1 cellular context compared by ENCODE assay signal in the genomic region with DNA sequence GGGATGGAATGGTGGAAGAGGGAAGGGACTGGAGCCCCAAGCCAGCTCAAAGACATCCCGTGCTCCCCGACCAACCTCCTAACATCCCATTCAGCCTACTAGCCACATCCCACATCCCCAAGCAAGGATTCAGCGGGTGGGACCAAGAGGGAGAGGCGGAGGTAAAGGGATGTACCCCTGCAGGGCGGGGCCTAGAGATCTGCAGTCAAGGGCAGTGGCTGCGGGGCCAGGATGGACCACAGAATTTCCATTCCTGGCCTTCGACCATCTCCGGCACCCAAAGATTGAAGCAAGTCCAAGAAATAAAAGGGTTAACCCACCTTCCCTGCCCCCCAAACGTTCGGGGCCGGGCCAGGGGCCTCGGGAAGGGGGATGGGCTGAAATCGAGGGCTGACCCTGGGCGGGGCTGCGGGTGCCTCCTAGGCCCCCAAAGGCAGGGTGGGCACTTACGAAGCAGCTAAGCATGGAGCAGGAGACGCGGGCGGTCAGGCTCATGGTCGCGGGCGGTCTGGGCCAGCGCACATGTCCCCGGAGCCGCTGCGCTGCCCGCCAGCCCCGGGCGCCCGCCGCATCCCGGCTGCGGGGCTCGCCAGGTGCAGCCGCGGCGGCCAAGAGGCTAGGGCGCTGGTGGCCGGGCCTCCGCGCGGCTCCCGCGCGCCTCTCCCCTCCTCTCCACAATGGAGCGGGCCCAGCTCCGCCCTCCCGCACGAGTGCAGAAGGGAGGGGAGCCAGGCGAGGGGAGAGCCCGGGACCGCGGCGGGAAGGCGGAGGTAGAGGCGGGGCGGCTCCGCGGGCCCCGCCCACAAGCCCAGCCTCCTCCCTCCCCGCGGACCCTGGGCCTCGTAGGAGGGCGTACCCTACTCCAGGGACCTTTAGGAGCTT.
A peak's percentile ranks its signal among the peaks of the same experiment; 100 is the strongest.
TF ChIP-seq lines count a peak whose summit lies in the region.

A gene (minus strand): TSS at position 726 of the 882 bp plus-strand sequence. CDS start 231 bp downstream, at position 495.

TF ChIP-seq in HepG2, 621 proteins besides CTCF, POLR2A, EP300 and RAD21 (continued from another document and continues in another):
- TF ChIP-seq, protein P1, sequence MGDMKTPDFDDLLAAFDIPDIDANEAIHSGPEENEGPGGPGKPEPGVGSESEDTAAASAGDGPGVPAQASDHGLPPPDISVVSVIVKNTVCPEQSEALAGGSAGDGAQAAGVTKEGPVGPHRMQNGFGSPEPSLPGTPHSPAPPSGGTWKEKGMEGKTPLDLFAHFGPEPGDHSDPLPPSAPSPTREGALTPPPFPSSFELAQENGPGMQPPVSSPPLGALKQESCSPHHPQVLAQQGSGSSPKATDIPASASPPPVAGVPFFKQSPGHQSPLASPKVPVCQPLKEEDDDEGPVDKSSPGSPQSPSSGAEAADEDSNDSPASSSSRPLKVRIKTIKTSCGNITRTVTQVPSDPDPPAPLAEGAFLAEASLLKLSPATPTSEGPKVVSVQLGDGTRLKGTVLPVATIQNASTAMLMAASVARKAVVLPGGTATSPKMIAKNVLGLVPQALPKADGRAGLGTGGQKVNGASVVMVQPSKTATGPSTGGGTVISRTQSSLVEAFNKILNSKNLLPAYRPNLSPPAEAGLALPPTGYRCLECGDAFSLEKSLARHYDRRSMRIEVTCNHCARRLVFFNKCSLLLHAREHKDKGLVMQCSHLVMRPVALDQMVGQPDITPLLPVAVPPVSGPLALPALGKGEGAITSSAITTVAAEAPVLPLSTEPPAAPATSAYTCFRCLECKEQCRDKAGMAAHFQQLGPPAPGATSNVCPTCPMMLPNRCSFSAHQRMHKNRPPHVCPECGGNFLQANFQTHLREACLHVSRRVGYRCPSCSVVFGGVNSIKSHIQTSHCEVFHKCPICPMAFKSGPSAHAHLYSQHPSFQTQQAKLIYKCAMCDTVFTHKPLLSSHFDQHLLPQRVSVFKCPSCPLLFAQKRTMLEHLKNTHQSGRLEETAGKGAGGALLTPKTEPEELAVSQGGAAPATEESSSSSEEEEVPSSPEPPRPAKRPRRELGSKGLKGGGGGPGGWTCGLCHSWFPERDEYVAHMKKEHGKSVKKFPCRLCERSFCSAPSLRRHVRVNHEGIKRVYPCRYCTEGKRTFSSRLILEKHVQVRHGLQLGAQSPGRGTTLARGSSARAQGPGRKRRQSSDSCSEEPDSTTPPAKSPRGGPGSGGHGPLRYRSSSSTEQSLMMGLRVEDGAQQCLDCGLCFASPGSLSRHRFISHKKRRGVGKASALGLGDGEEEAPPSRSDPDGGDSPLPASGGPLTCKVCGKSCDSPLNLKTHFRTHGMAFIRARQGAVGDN (CRISPR knock-in tag; IDR thresholded peaks at IDR 0.05): peak; percentile 61
- no peak for TF ChIP-seq ZNF367 (CRISPR knock-in tag; IDR thresholded peaks at IDR 0.05; ENCODE audit: borderline replicate concordance)
- TF ChIP-seq SMARCC2 (IDR thresholded peaks at IDR 0.05): no peak
- peak; percentile 49; the same call in 1 of the 2 replicates for TF ChIP-seq THAP11 (CRISPR knock-in tag; IDR thresholded peaks at IDR 0.05)
- TF ChIP-seq ZFYVE20 (CRISPR knock-in tag; IDR thresholded peaks at IDR 0.05; ENCODE audit: borderline replicate concordance, low read depth): no peak
- TF ChIP-seq, protein P2, sequence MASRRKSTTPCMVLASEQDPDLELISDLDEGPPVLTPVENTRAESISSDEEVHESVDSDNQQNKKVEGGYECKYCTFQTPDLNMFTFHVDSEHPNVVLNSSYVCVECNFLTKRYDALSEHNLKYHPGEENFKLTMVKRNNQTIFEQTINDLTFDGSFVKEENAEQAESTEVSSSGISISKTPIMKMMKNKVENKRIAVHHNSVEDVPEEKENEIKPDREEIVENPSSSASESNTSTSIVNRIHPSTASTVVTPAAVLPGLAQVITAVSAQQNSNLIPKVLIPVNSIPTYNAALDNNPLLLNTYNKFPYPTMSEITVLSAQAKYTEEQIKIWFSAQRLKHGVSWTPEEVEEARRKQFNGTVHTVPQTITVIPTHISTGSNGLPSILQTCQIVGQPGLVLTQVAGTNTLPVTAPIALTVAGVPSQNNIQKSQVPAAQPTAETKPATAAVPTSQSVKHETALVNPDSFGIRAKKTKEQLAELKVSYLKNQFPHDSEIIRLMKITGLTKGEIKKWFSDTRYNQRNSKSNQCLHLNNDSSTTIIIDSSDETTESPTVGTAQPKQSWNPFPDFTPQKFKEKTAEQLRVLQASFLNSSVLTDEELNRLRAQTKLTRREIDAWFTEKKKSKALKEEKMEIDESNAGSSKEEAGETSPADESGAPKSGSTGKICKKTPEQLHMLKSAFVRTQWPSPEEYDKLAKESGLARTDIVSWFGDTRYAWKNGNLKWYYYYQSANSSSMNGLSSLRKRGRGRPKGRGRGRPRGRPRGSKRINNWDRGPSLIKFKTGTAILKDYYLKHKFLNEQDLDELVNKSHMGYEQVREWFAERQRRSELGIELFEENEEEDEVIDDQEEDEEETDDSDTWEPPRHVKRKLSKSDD (CRISPR knock-in tag; IDR thresholded peaks at IDR 0.05; ENCODE audit: low read depth): no peak
- TF ChIP-seq ZFX (CRISPR knock-in tag; IDR thresholded peaks at IDR 0.05; ENCODE audit: low read depth): peak; percentile 69
- TF ChIP-seq, protein P3, sequence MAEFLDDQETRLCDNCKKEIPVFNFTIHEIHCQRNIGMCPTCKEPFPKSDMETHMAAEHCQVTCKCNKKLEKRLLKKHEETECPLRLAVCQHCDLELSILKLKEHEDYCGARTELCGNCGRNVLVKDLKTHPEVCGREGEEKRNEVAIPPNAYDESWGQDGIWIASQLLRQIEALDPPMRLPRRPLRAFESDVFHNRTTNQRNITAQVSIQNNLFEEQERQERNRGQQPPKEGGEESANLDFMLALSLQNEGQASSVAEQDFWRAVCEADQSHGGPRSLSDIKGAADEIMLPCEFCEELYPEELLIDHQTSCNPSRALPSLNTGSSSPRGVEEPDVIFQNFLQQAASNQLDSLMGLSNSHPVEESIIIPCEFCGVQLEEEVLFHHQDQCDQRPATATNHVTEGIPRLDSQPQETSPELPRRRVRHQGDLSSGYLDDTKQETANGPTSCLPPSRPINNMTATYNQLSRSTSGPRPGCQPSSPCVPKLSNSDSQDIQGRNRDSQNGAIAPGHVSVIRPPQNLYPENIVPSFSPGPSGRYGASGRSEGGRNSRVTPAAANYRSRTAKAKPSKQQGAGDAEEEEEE (CRISPR knock-in tag; IDR thresholded peaks at IDR 0.05; ENCODE audit: borderline replicate concordance): no peak
- TF ChIP-seq, protein P4, sequence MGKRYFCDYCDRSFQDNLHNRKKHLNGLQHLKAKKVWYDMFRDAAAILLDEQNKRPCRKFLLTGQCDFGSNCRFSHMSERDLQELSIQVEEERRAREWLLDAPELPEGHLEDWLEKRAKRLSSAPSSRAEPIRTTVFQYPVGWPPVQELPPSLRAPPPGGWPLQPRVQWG (CRISPR knock-in tag; IDR thresholded peaks at IDR 0.05; ENCODE audit: borderline replicate concordance, low read depth): no peak
- no peak for TF ChIP-seq SMAD3 (CRISPR knock-in tag; IDR thresholded peaks at IDR 0.05)
- TF ChIP-seq ZNF260 (CRISPR knock-in tag; IDR thresholded peaks at IDR 0.05; ENCODE audit: borderline replicate concordance, low read depth): no peak
- TF ChIP-seq NFYC (CRISPR knock-in tag; IDR thresholded peaks at IDR 0.05): 0 out of 2 replicates have a peak, but pooled peaks have one; percentile 31
- TF ChIP-seq ZNF354B (CRISPR knock-in tag; IDR thresholded peaks at IDR 0.05): no peak
- TF ChIP-seq NR2C2 (CRISPR knock-in tag; IDR thresholded peaks at IDR 0.05; ENCODE audit: borderline replicate concordance): peak; percentile 29; the same call in 1 of the 2 replicates
- TF ChIP-seq TBP (CRISPR knock-in tag; IDR thresholded peaks at IDR 0.05): no peak
- TF ChIP-seq, protein P5, sequence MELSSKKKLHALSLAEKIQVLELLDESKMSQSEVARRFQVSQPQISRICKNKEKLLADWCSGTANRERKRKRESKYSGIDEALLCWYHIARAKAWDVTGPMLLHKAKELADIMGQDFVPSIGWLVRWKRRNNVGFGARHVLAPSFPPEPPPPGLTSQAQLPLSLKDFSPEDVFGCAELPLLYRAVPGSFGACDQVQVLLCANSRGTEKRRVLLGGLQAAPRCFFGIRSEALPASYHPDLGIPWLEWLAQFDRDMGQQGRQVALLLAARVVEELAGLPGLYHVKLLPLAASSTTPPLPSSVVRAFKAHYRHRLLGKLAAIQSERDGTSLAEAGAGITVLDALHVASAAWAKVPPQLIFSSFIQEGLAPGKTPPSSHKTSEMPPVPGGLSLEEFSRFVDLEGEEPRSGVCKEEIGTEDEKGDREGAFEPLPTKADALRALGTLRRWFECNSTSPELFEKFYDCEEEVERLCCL (CRISPR knock-in tag; IDR thresholded peaks at IDR 0.05; ENCODE audit: borderline replicate concordance): no peak
- peak; percentile 40; the same call in 1 of the 2 replicates for TF ChIP-seq HES4 (CRISPR knock-in tag; IDR thresholded peaks at IDR 0.05; ENCODE audit: borderline replicate concordance)
- peak; percentile 28; the same call in 1 of the 2 replicates for TF ChIP-seq ETV5 (CRISPR knock-in tag; IDR thresholded peaks at IDR 0.05; ENCODE audit: borderline replicate concordance)
- no peak for TF ChIP-seq JUNB (CRISPR knock-in tag; IDR thresholded peaks at IDR 0.05; ENCODE audit: borderline replicate concordance)
- TF ChIP-seq, protein P6, sequence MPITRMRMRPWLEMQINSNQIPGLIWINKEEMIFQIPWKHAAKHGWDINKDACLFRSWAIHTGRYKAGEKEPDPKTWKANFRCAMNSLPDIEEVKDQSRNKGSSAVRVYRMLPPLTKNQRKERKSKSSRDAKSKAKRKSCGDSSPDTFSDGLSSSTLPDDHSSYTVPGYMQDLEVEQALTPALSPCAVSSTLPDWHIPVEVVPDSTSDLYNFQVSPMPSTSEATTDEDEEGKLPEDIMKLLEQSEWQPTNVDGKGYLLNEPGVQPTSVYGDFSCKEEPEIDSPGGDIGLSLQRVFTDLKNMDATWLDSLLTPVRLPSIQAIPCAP (CRISPR knock-in tag; IDR thresholded peaks at IDR 0.05; ENCODE audit: low read depth): no peak
- no peak for TF ChIP-seq PAF1 (CRISPR knock-in tag; IDR thresholded peaks at IDR 0.05)
- TF ChIP-seq ZNF616 (CRISPR knock-in tag; IDR thresholded peaks at IDR 0.05; ENCODE audit: low read depth): no peak
- TF ChIP-seq ZNF136 (CRISPR knock-in tag; IDR thresholded peaks at IDR 0.05; ENCODE audit: low read depth): no peak
- TF ChIP-seq JUND (CRISPR knock-in tag; IDR thresholded peaks at IDR 0.05): no peak
- no peak for TF ChIP-seq NFKBIZ (CRISPR knock-in tag; IDR thresholded peaks at IDR 0.05)
- no peak for TF ChIP-seq HOXA9 (CRISPR knock-in tag; IDR thresholded peaks at IDR 0.05; ENCODE audit: borderline replicate concordance)
- no peak for TF ChIP-seq ZNF282 (IDR thresholded peaks at IDR 0.05; ENCODE audit: partially characterized antibody)
- TF ChIP-seq ZNF343 (CRISPR knock-in tag; IDR thresholded peaks at IDR 0.05): no peak
- TF ChIP-seq KLF13 (CRISPR knock-in tag; IDR thresholded peaks at IDR 0.05): no peak
- TF ChIP-seq NR2F6 (IDR thresholded peaks at IDR 0.05): no peak
- TF ChIP-seq NR2F6 (CRISPR knock-in tag; IDR thresholded peaks at IDR 0.05): no peak
- peak; percentile 58; the same call in 1 of the 2 replicates for TF ChIP-seq POGZ (CRISPR knock-in tag; IDR thresholded peaks at IDR 0.05)
- no peak for TF ChIP-seq KLF12 (CRISPR knock-in tag; IDR thresholded peaks at IDR 0.05; ENCODE audit: borderline replicate concordance)
- TF ChIP-seq SMC3 (IDR thresholded peaks at IDR 0.05; ENCODE audit: low read length): no peak
- no peak; the same call in 1 of the 2 replicates for TF ChIP-seq POLR2AphosphoS5 (IDR thresholded peaks at IDR 0.05; ENCODE audit: low read depth, low read length)
- no peak for TF ChIP-seq MTA1 (CRISPR knock-in tag; IDR thresholded peaks at IDR 0.05; ENCODE audit: borderline replicate concordance)
- no peak for TF ChIP-seq ZNF230 (CRISPR knock-in tag; IDR thresholded peaks at IDR 0.05)
- 0 out of 2 replicates have a peak, but pooled peaks have one; percentile 5 for TF ChIP-seq HOXA3 (CRISPR knock-in tag; IDR thresholded peaks at IDR 0.05)
- TF ChIP-seq ELF4 (CRISPR knock-in tag; IDR thresholded peaks at IDR 0.05; ENCODE audit: borderline replicate concordance): no peak
- TF ChIP-seq, protein P7, sequence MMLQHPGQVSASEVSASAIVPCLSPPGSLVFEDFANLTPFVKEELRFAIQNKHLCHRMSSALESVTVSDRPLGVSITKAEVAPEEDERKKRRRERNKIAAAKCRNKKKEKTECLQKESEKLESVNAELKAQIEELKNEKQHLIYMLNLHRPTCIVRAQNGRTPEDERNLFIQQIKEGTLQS (CRISPR knock-in tag; IDR thresholded peaks at IDR 0.05): no peak
- no peak for TF ChIP-seq ZKSCAN1 (IDR thresholded peaks at IDR 0.05; ENCODE audit: low read length)
- TF ChIP-seq MED1 (CRISPR knock-in tag; IDR thresholded peaks at IDR 0.05): 0 out of 2 replicates have a peak, but pooled peaks have one; percentile 26
- TF ChIP-seq FOXP1 (IDR thresholded peaks at IDR 0.05): no peak
- no peak for TF ChIP-seq FOXP1 (CRISPR knock-in tag; IDR thresholded peaks at IDR 0.05)
- TF ChIP-seq, protein P8, sequence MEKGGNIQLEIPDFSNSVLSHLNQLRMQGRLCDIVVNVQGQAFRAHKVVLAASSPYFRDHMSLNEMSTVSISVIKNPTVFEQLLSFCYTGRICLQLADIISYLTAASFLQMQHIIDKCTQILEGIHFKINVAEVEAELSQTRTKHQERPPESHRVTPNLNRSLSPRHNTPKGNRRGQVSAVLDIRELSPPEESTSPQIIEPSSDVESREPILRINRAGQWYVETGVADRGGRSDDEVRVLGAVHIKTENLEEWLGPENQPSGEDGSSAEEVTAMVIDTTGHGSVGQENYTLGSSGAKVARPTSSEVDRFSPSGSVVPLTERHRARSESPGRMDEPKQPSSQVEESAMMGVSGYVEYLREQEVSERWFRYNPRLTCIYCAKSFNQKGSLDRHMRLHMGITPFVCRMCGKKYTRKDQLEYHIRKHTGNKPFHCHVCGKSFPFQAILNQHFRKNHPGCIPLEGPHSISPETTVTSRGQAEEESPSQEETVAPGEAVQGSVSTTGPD (CRISPR knock-in tag; IDR thresholded peaks at IDR 0.05): no peak
- TF ChIP-seq PTBP1 (IDR thresholded peaks at IDR 0.05; ENCODE audit: low read depth, low read length, poor library complexity, severe bottlenecking): no peak
- TF ChIP-seq, protein P9, sequence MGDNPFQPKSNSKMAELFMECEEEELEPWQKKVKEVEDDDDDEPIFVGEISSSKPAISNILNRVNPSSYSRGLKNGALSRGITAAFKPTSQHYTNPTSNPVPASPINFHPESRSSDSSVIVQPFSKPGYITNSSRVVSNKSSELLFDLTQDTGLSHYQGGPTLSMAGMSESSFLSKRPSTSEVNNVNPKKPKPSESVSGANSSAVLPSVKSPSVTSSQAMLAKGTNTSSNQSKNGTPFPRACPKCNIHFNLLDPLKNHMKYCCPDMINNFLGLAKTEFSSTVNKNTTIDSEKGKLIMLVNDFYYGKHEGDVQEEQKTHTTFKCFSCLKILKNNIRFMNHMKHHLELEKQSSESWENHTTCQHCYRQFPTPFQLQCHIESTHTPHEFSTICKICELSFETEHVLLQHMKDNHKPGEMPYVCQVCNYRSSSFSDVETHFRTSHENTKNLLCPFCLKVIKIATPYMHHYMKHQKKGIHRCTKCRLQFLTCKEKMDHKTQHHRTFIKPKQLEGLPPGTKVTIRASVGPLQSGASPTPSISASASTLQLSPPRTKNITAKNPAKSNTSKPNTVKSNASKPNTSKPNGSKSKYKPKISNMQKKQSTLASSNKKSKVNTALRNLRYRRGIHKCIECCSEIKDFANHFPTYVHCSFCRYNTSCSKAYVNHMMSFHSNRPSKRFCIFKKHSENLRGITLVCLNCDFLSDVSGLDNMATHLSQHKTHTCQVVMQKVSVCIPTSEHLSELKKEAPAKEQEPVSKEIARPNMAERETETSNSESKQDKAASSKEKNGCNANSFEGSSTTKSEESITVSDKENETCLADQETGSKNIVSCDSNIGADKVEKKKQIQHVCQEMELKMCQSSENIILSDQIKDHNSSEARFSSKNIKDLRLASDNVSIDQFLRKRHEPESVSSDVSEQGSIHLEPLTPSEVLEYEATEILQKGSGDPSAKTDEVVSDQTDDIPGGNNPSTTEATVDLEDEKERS (CRISPR knock-in tag; IDR thresholded peaks at IDR 0.05): no peak
- no peak for TF ChIP-seq KMT2B (CRISPR knock-in tag; IDR thresholded peaks at IDR 0.05)
- TF ChIP-seq SP2 (CRISPR knock-in tag; IDR thresholded peaks at IDR 0.05): 0 out of 2 replicates have a peak, but pooled peaks have one; percentile 43
